ENCODE assay signal across 20 cellular contexts in genomic region chr5:178282391-178282790, GRCh38. TPM values are rescaled to one million over a fixed set of nuclear protein-coding genes. Genes with fewer than 3 reads are reported as not detected.
DNase-seq lines count a peak whose midpoint lies in the region; ATAC-seq and TF ChIP-seq lines count a peak whose summit lies in the region.
"Had no signal": no experiment of that assay in that cellular context is flagged by ENCODE, and none has a peak within 500 bp of the region (broad histone marks: within the 10 kb centered on the region; RNA-seq: fewer than 3 reads in every experiment).

No MANE protein-coding gene starts in this region.

- DNase-seq in Right ventricle myocardium superior (peak; percentile 35), cardiac septum (ENCODE audit: low spot score) (no peak), lower lobe of right lung (peak; percentile 40), transverse colon (no peak), GM19240 (ENCODE audit: insufficient read length, low spot score) (no peak)
- DNase-seq in activated CD4-positive, alpha-beta T cell treated with anti-CD3 and anti-CD28 coated beads, Interleukin-2, amount 50 U/mL, for 4 hours: no peak
- DNase-seq: CD4-positive, alpha-beta memory T cell; DND-41; GOT3; Karpas-422; MV-4-11; NCI-H1694 treated with DMSO at 0.1 percent for 48 hours; NCI-H2081 treated with DMSO at 0.1 percent for 48 hours; NCI-H2171 treated with DMSO at 0.1 percent for 48 hours; NCI-H446 treated with DMSO at 0.1 percent for 48 hours; NCI-H69 had no signal

- no peak for ATAC-seq in Right ventricle myocardium superior (ENCODE audit: poor library complexity)
- ATAC-seq in lower lobe of right lung: no peak
- ATAC-seq in HG03521 (IDR thresholded peaks at IDR 0.05; ENCODE audit: unreplicated experiment): no peak
- ATAC-seq: HCT116 had no signal

- no peak overlapping the region for H3K4me3 ChIP-seq in lower lobe of right lung
- H3K4me3 ChIP-seq in transverse colon: no peak overlapping the region
- H3K4me3 ChIP-seq: Peyer's patch had no signal

- H3K27me3 ChIP-seq in lower lobe of right lung (ENCODE audit: low read depth): peaks cover 4% of the 10 kb centered on the region
- peaks cover 4% of the 10 kb centered on the region for H3K27me3 ChIP-seq in transverse colon
- H3K27me3 ChIP-seq: Peyer's patch had no signal

- H3K4me1 ChIP-seq in lower lobe of right lung: peaks cover 10% of the 10 kb centered on the region
- peaks cover 0 to 7% (median 3%) of the 10 kb centered on the region in 4 donors for H3K4me1 ChIP-seq in transverse colon

- TF ChIP-seq CTCF in VCaP (conservative IDR thresholded peaks at IDR 0.05) (no peak), lower lobe of right lung (IDR thresholded peaks at IDR 0.05) (no peak), transverse colon (IDR thresholded peaks at IDR 0.05) (no peak)

- in situ Hi-C loops in transverse colon (cut with MboI; ENCODE audit: low pct_ligation_motif_present in 1 of 4, low pct_unique_long_range_greater_than_20kb in 1 of 4, low sequenced_read_pairs in 3 of 4): loop anchor here in 3 of 4 donors (5.0 to 25.0 kb wide), 3 partner anchors 270 to 280 kb away; no protein-coding TSS in a partner anchor

- no peaks in the 10 kb centered on the region for H3K36me3 ChIP-seq in lower lobe of right lung
- H3K36me3 ChIP-seq in transverse colon: no peaks in the 10 kb centered on the region
- H3K36me3 ChIP-seq: Peyer's patch had no signal

- intact Hi-C loops in Right ventricle myocardium superior (cut with DNase I): loop anchor here (5.0 kb wide), 1 partner anchor 270 kb away; no protein-coding TSS in a partner anchor
- intact Hi-C loops in cardiac septum (cut with DNase I): no loop called here
- intact Hi-C loops in lower lobe of right lung (cut with DNase I): loop anchor here (10.0 kb wide), 1 partner anchor 272 kb away; no protein-coding TSS in a partner anchor
- intact Hi-C loops in transverse colon (cut with DNase I; ENCODE audit: low total_unique reads): loop anchor here (5.0 kb wide), 1 partner anchor 310 kb away; the partner anchor contains the start of gene COL23A1

- H3K27ac ChIP-seq in VCaP (peak overlapping the region; percentile 56), lower lobe of right lung (no peak overlapping the region), transverse colon (no peak overlapping the region)
- H3K27ac ChIP-seq: Peyer's patch had no signal

- no peak for TF ChIP-seq POLR2A in transverse colon (IDR thresholded peaks at IDR 0.05)

- H3K9me3 ChIP-seq in lower lobe of right lung: peaks cover 9% of the 10 kb centered on the region
- peaks cover 0 to 3% of the 10 kb centered on the region in 2 donors for H3K9me3 ChIP-seq in transverse colon

- WGBS in transverse colon (ENCODE audit: low coverage in 1 of 2), 2 donors: 93% methylated on average over 4 of the region's 4 CpGs; no CpG with 5 or more reads in 1 of the 2 donors

- TF ChIP-seq EP300 in transverse colon (IDR thresholded peaks at IDR 0.05; ENCODE audit: low read depth): no peak

RNA-seq across cellular contexts. Expression of gene PHYKPL, which starts 49.8 kb away (rescaled TPM):
- total RNA-seq in Right ventricle myocardium superior: 34.4 TPM
- total RNA-seq in cardiac septum: 55.3 TPM
- 101 TPM for total RNA-seq in lower lobe of right lung
- total RNA-seq in transverse colon: 100 to 1,000 TPM; 124 to 405 (median 197) TPM

Comparison
In these comparisons a context has a peak if more than half of its experiments do, and no peak if none do; other contexts are left out.
1. DNase-seq: peak in Right ventricle myocardium superior (single experiment) and lower lobe of right lung (single experiment); none in cardiac septum (single experiment), transverse colon (single experiment), activated CD4-positive, alpha-beta T cell treated with anti-CD3 and anti-CD28 coated beads, Interleukin-2, amount 50 U/mL, for 4 hours (0 of 2) and GM19240 (single experiment).